ENCODE assay signal across 18 cellular contexts in genomic region chr21:37341254-37341960, GRCh38. TPM values are rescaled to one million over a fixed set of nuclear protein-coding genes. Genes with fewer than 3 reads are reported as not detected.
A peak's percentile ranks its signal among the peaks of the same experiment; 100 is the strongest.
DNase-seq lines count a peak whose midpoint lies in the region; ATAC-seq and TF ChIP-seq lines count a peak whose summit lies in the region.
"Had no signal": no experiment of that assay in that cellular context is flagged by ENCODE, and none has a peak within 500 bp of the region (broad histone marks: within the 10 kb centered on the region; RNA-seq: fewer than 3 reads in every experiment).

No MANE protein-coding gene starts in this region.

- H3K27ac Mint-ChIP-seq in GM23338 = no peak overlapping the region
- H3K27ac Mint-ChIP-seq: activated naive CD4-positive, alpha-beta T cell treated with anti-CD3 and anti-CD28 coated beads, Interleukin-2, amount 50 U/mL, for 24 hours; CD4-positive, alpha-beta T cell; natural killer cell; stimulated activated naive CD8-positive, alpha-beta T cell treated with anti-CD3 and anti-CD28 coated beads, Interleukin-15, Interleukin-2, amounts not matched to agents 100 ng/mL and 50 ng/mL, for 24 hours had no signal

- H3K27me3 Mint-ChIP-seq in GM23338 (ENCODE audit: insufficient read depth, low read depth, poor library complexity) = peaks cover 3% of the 10 kb centered on the region
- H3K27me3 Mint-ChIP-seq: activated naive CD4-positive, alpha-beta T cell treated with anti-CD3 and anti-CD28 coated beads, Interleukin-2, amount 50 U/mL, for 24 hours; CD4-positive, alpha-beta T cell; stimulated activated naive CD8-positive, alpha-beta T cell treated with anti-CD3 and anti-CD28 coated beads, Interleukin-15, Interleukin-2, amounts not matched to agents 100 ng/mL and 50 ng/mL, for 24 hours had no signal

- no peaks in the 10 kb centered on the region for H3K27me3 ChIP-seq in GM23338 (ENCODE audit: insufficient read depth)
- no peaks in the 10 kb centered on the region for H3K27me3 ChIP-seq in RWPE2 (ENCODE audit: insufficient read depth, poor library complexity, severe bottlenecking)
- no peaks in the 10 kb centered on the region for H3K27me3 ChIP-seq in psoas muscle (ENCODE audit: insufficient read depth in 3 of 3, low read length in 2 of 3)
- H3K27me3 ChIP-seq in esophagus muscularis mucosa = no peaks in the 10 kb centered on the region
- H3K27me3 ChIP-seq: cardiac muscle cell, upper lobe of left lung had no signal

- no peaks in the 10 kb centered on the region for H3F3A ChIP-seq in GM23338 (replicated peaks; ENCODE audit: low read depth)

- ATAC-seq in GM23338 (peak; percentile 71), RWPE2 (ENCODE audit: low read depth) (peak; percentile 53), psoas muscle (no peak), HG03139 (IDR thresholded peaks at IDR 0.05; ENCODE audit: unreplicated experiment) (no peak)
- ATAC-seq: natural killer cell had no signal

- TF ChIP-seq POLR2A in esophagus muscularis mucosa (IDR thresholded peaks at IDR 0.05; ENCODE audit: low read depth) = no peak

- no peaks in the 10 kb centered on the region for H3K36me3 ChIP-seq in GM23338 (ENCODE audit: insufficient read depth)
- H3K36me3 ChIP-seq in RWPE2 (ENCODE audit: low read depth) = no peaks in the 10 kb centered on the region
- no peaks in the 10 kb centered on the region for H3K36me3 ChIP-seq in psoas muscle (ENCODE audit: insufficient read depth in 1 of 2, low read depth in 1 of 2)
- no peaks in the 10 kb centered on the region for H3K36me3 ChIP-seq in esophagus muscularis mucosa
- H3K36me3 ChIP-seq: cardiac muscle cell, upper lobe of left lung had no signal

- H3K4me2 ChIP-seq in GM23338 = no peak overlapping the region

- H2AFZ ChIP-seq in GM23338 = peak overlapping the region; percentile 56; the same call in 1 of the 2 replicates

- H3K4me3 ChIP-seq in GM23338 (no peak overlapping the region), RWPE2 (ENCODE audit: severe bottlenecking) (no peak overlapping the region), fibroblast of the aortic adventitia (ENCODE audit: low read depth, low read length) (no peak overlapping the region), psoas muscle (no peak overlapping the region), esophagus muscularis mucosa (no peak overlapping the region)
- H3K4me3 ChIP-seq: cardiac muscle cell, upper lobe of left lung had no signal

- intact Hi-C loops in psoas muscle (cut with DNase I) (no loop called here), esophagus muscularis mucosa (cut with DNase I) (loop anchor here (5.0 kb wide), 1 partner anchor 69 kb away; no protein-coding TSS in a partner anchor)

- no peaks in the 10 kb centered on the region; the same call in 2 of the 3 replicates for H3K9me3 Mint-ChIP-seq in GM23338
- H3K9me3 Mint-ChIP-seq: activated naive CD4-positive, alpha-beta T cell treated with anti-CD3 and anti-CD28 coated beads, Interleukin-2, amount 50 U/mL, for 24 hours; CD4-positive, alpha-beta T cell; natural killer cell; stimulated activated naive CD8-positive, alpha-beta T cell treated with anti-CD3 and anti-CD28 coated beads, Interleukin-15, Interleukin-2, amounts not matched to agents 100 ng/mL and 50 ng/mL, for 24 hours had no signal

- H3K9me2 ChIP-seq in GM23338 (ENCODE audit: insufficient read depth) = no peaks in the 10 kb centered on the region

- TF ChIP-seq CTCF in GM23338 (conservative IDR thresholded peaks at IDR 0.05; ENCODE audit: low read depth in 2 of 2) = no peak
- TF ChIP-seq CTCF in RWPE2 (IDR thresholded peaks at IDR 0.05; ENCODE audit: poor library complexity, severe bottlenecking) = no peak
- no peak for TF ChIP-seq CTCF in fibroblast of the aortic adventitia (IDR thresholded peaks at IDR 0.05; ENCODE audit: insufficient read depth, low read length)
- no peak for TF ChIP-seq CTCF in psoas muscle (IDR thresholded peaks at IDR 0.05)
- no peak for TF ChIP-seq CTCF in esophagus muscularis mucosa (IDR thresholded peaks at IDR 0.05)

- H3K27ac ChIP-seq in GM23338 (ENCODE audit: low read depth) (no peak overlapping the region), RWPE2 (ENCODE audit: poor library complexity, severe bottlenecking) (peak overlapping the region; percentile 92), psoas muscle (peak overlapping the region; percentile 54), esophagus muscularis mucosa (replicated peaks in 1 of 4) (no peak overlapping the region)
- H3K27ac ChIP-seq: cardiac muscle cell, upper lobe of left lung had no signal

- peaks cover 12% of the 10 kb centered on the region for H3K4me1 Mint-ChIP-seq in GM23338
- H3K4me1 Mint-ChIP-seq: activated naive CD4-positive, alpha-beta T cell treated with anti-CD3 and anti-CD28 coated beads, Interleukin-2, amount 50 U/mL, for 24 hours; natural killer cell had no signal

- no peak overlapping the region for H3K4me3 Mint-ChIP-seq in GM23338
- H3K4me3 Mint-ChIP-seq: activated naive CD4-positive, alpha-beta T cell treated with anti-CD3 and anti-CD28 coated beads, Interleukin-2, amount 50 U/mL, for 24 hours; CD4-positive, alpha-beta T cell; natural killer cell; stimulated activated naive CD8-positive, alpha-beta T cell treated with anti-CD3 and anti-CD28 coated beads, Interleukin-15, Interleukin-2, amounts not matched to agents 100 ng/mL and 50 ng/mL, for 24 hours had no signal

- no peaks in the 10 kb centered on the region for H3K79me2 ChIP-seq in GM23338 (replicated peaks; ENCODE audit: insufficient read depth)

- no peaks in the 10 kb centered on the region for H4K20me1 ChIP-seq in GM23338 (replicated peaks; ENCODE audit: insufficient read depth)

- no peak for DNase-seq in GM23338 (ENCODE audit: low spot score)
- no peak for DNase-seq in RWPE2 (ENCODE audit: low spot score)
- peak; percentile 15 for DNase-seq in fibroblast of the aortic adventitia (ENCODE audit: low read depth)
- no peak for DNase-seq in psoas muscle
- DNase-seq in NOMO-1 treated with DMSO at 0.1 percent for 48 hours (lab: John Stamatoyannopoulos, UW; ENCODE audit: unreplicated experiment) = no peak
- no peak for DNase-seq in esophagus muscularis mucosa (ENCODE audit: extremely low spot score)
- no peak for DNase-seq in ureter (ENCODE audit: low spot score)
- DNase-seq: activated CD4-positive, alpha-beta T cell treated with anti-CD3 and anti-CD28 coated beads, Interleukin-2, amount 50 U/mL, for 1 hour; activated T-cell treated with anti-CD3 and anti-CD28 coated beads for 4 hours; CD4-positive, alpha-beta T cell; natural killer cell; NCI-H146; NCI-H446; upper lobe of left lung had no signal

- TF ChIP-seq EP300 in esophagus muscularis mucosa (IDR thresholded peaks at IDR 0.05) = no peak

- peaks cover 6% of the 10 kb centered on the region for H3K9me3 ChIP-seq in RWPE2 (ENCODE audit: severe bottlenecking)
- no peaks in the 10 kb centered on the region for H3K9me3 ChIP-seq in psoas muscle
- no peaks in the 10 kb centered on the region for H3K9me3 ChIP-seq in esophagus muscularis mucosa
- H3K9me3 ChIP-seq: upper lobe of left lung had no signal

- H3K36me3 Mint-ChIP-seq in GM23338 (ENCODE audit: low read depth) = no peaks in the 10 kb centered on the region
- H3K36me3 Mint-ChIP-seq: activated naive CD4-positive, alpha-beta T cell treated with anti-CD3 and anti-CD28 coated beads, Interleukin-2, amount 50 U/mL, for 24 hours; natural killer cell had no signal

- WGBS in psoas muscle, 3 donors = 60 to 69% (median 69%) methylated on average over 8 of the region's 8 CpGs
- WGBS in esophagus muscularis mucosa = 71% methylated on average over 8 of the region's 8 CpGs

- H3K4me1 ChIP-seq in GM23338 (ENCODE audit: insufficient read depth) (peaks cover 5% of the 10 kb centered on the region), RWPE2 (ENCODE audit: insufficient read depth, poor library complexity, severe bottlenecking) (peaks cover 50% of the 10 kb centered on the region), psoas muscle (peaks cover 4% of the 10 kb centered on the region), esophagus muscularis mucosa (peaks cover 19 to 21% (median 19%) of the 10 kb centered on the region in 4 donors)

TF ChIP-seq in GM23338, 12 proteins besides CTCF, POLR2A, EP300 and RAD21 (continues in another document):
- no peak for TF ChIP-seq JUNB (IDR thresholded peaks at IDR 0.05; ENCODE audit: unreplicated experiment)
- TF ChIP-seq EZH2phosphoT487 (IDR thresholded peaks at IDR 0.05; ENCODE audit: unreplicated experiment) = no peak
- no peak for TF ChIP-seq EZH2 (IDR thresholded peaks at IDR 0.05; ENCODE audit: low read depth, unreplicated experiment)
- no peak for TF ChIP-seq ETS1 (IDR thresholded peaks at IDR 0.05)

RNA-seq across cellular contexts. Expression of gene DYRK1A, which starts 25.2 kb away (rescaled TPM):
- 82.9 and 84.7 TPM in 2 replicates for total RNA-seq in GM23338 (2014; rRNA removed; shearing (Covaris generic))
- 10.3 and 11.0 TPM in 2 replicates for polyA plus RNA-seq in GM23338 (2016; fragmentation: Nextera tagmentation; extraction: Ambion mirVana)
- 46.5 and 80.2 TPM in 2 replicates for total RNA-seq in fibroblast of the aortic adventitia (ENCODE audit: low replicate concordance)
- total RNA-seq in psoas muscle = 100 to 1,000 TPM in 1 of 4 donors, 10 to 100 TPM in 3; 79.9 to 105 (median 89.3) TPM
- 10 to 100 TPM; 21.5 to 60.8 (median 31.7) TPM for polyA plus RNA-seq in psoas muscle
- total RNA-seq in esophagus muscularis mucosa = 100 to 1,000 TPM in 1 of 4 donors, 10 to 100 TPM in 3; 81.8 to 108 (median 87.4) TPM
- 97.0 TPM for total RNA-seq in ureter

Comparison
In these comparisons a context has a peak if more than half of its experiments do, and no peak if none do; other contexts are left out.
1. ATAC-seq: peak in GM23338 (single experiment) and RWPE2 (single experiment); none in psoas muscle (0 of 4) and HG03139 (single experiment).
2. H3K27ac ChIP-seq: peak in RWPE2 (single experiment) and psoas muscle (single experiment); none in GM23338 (single experiment) and esophagus muscularis mucosa (0 of 4).